ENCODE assay signal across 14 cellular contexts in genomic region chr3:45185052-45185451, GRCh38. TPM values are rescaled to one million over a fixed set of nuclear protein-coding genes. Genes with fewer than 3 reads are reported as not detected.
DNase-seq lines count a peak whose midpoint lies in the region; ATAC-seq and TF ChIP-seq lines count a peak whose summit lies in the region.
"Had no signal": no experiment of that assay in that cellular context is flagged by ENCODE, and none has a peak within 500 bp of the region (broad histone marks: within the 10 kb centered on the region; RNA-seq: fewer than 3 reads in every experiment).

No MANE protein-coding gene starts in this region.

- H3K36me3 ChIP-seq in IMR-90 (ENCODE audit: control insufficient read depth, insufficient read depth, low read length) = no peaks in the 10 kb centered on the region
- H3K36me3 ChIP-seq in mesenchymal stem cell (ENCODE audit: control insufficient read depth in 1 of 2, insufficient read depth in 2 of 2, low read depth in 1 of 2, low read length in 2 of 2) = no peaks in the 10 kb centered on the region
- no peaks in the 10 kb centered on the region for H3K36me3 ChIP-seq in testis (ENCODE audit: low read depth, missing control alignments)
- no peaks in the 10 kb centered on the region for H3K36me3 ChIP-seq in tibial artery
- H3K36me3 ChIP-seq: BE2C, HAP-1 had no signal

- no CpG with 5 or more reads among the region's 2 CpGs for WGBS in IMR-90 (ENCODE audit: extremely low coverage in 2 of 2, insufficient read length in 1 of 2), 2 experiments
- WGBS in mesenchymal stem cell = 100% methylated on average over 1 of the region's 2 CpGs
- 63 to 92% methylated on average over 2 of the region's 2 CpGs for WGBS in testis, 2 donors

- H4K8ac ChIP-seq in IMR-90 (ENCODE audit: low read depth in 2 of 2, low read length in 2 of 2) (peak overlapping the region in 1 of 2 experiments; percentile 39; a peak in 1 of 4 replicates), mesenchymal stem cell (ENCODE audit: low read length) (peak overlapping the region; percentile 19)

- dilution Hi-C loops in IMR-90 (cut with HindIII; ENCODE audit: low sequenced_read_pairs, unreplicated experiment) = no loop called here

- H3K9me1 ChIP-seq in IMR-90 (ENCODE audit: insufficient read depth, low read length) = peaks cover 13% of the 10 kb centered on the region

- ATAC-seq in IMR-90 (ENCODE audit: low read depth) = no peak

- 0 out of 2 replicates have a peak overlapping the region, but pooled peaks have one; percentile 19 for H4K5ac ChIP-seq in IMR-90 (ENCODE audit: low read depth, low read length)

- H2AK5ac ChIP-seq in IMR-90 (ENCODE audit: low read depth, low read length) (peak overlapping the region; percentile 75), mesenchymal stem cell (ENCODE audit: low read length, severe bottlenecking) (peak overlapping the region; percentile 10)

- H3K27me3 ChIP-seq in IMR-90 (ENCODE audit: control insufficient read depth, insufficient read depth, low read length) (no peaks in the 10 kb centered on the region), mesenchymal stem cell (ENCODE audit: control insufficient read depth in 1 of 2, insufficient read depth in 1 of 2, low read length in 2 of 2) (no peaks in the 10 kb centered on the region), testis (no peaks in the 10 kb centered on the region), tibial artery (no peaks in the 10 kb centered on the region)
- H3K27me3 ChIP-seq: BE2C had no signal

- H3K14ac ChIP-seq in IMR-90 (replicated peaks; ENCODE audit: low read depth, low read length) (peak overlapping the region; percentile 13; the same call in 1 of the 2 replicates), mesenchymal stem cell (ENCODE audit: low read length in 2 of 2) (no peak overlapping the region)

- H3K9me3 ChIP-seq in IMR-90 (ENCODE audit: control insufficient read depth, insufficient read depth, low read length) = no peaks in the 10 kb centered on the region
- no peaks in the 10 kb centered on the region for H3K9me3 ChIP-seq in mesenchymal stem cell (ENCODE audit: control insufficient read depth, low read length)
- H3K9me3 ChIP-seq in testis = no peaks in the 10 kb centered on the region
- H3K9me3 ChIP-seq in tibial artery = no peaks in the 10 kb centered on the region
- H3K9me3 ChIP-seq: BE2C, HAP-1 had no signal

- H2AFZ ChIP-seq in IMR-90 (replicated peaks; ENCODE audit: low read length, poor library complexity) (no peak overlapping the region), mesenchymal stem cell (ENCODE audit: low read depth, low read length) (no peak overlapping the region)

- peaks cover 12% of the 10 kb centered on the region for H3K4me1 ChIP-seq in IMR-90 (ENCODE audit: control insufficient read depth, insufficient read depth, low read length)
- peaks cover 20% of the 10 kb centered on the region for H3K4me1 ChIP-seq in mesenchymal stem cell (ENCODE audit: control insufficient read depth, insufficient read depth, low read depth, low read length)
- H3K4me1 ChIP-seq in testis = peaks cover 29% of the 10 kb centered on the region
- no peaks in the 10 kb centered on the region for H3K4me1 ChIP-seq in tibial artery
- H3K4me1 ChIP-seq: BE2C had no signal

- no peak for TF ChIP-seq POLR2A in IMR-90 (IDR thresholded peaks at IDR 0.05; ENCODE audit: low read depth, low read length)
- TF ChIP-seq POLR2A in testis (IDR thresholded peaks at IDR 0.05) = no peak

- no peak for DNase-seq in IMR-90
- peak; percentile 17 for DNase-seq in RPMI8226
- no peak for DNase-seq in mesenchymal stem cell
- DNase-seq in testis = no peak
- no peak for DNase-seq in nucleus accumbens (lab: John Stamatoyannopoulos, UW)
- DNase-seq in tibial artery = no peak
- no peak for DNase-seq in T-helper 2 cell
- DNase-seq: BE2C; CD4-positive, alpha-beta memory T cell; DMS153; DND-41; GDM1 had no signal

- in situ Hi-C loops in IMR-90 (cut with MboI; ENCODE audit: low sequenced_read_pairs) = no loop called here

- H3K4me3 ChIP-seq in IMR-90 (ENCODE audit: insufficient read depth, low read depth, low read length) = no peak overlapping the region
- no peak overlapping the region for H3K4me3 ChIP-seq in mesenchymal stem cell (ENCODE audit: insufficient read depth in 1 of 2, low read depth in 1 of 2, low read length in 2 of 2)
- no peak overlapping the region for H3K4me3 ChIP-seq in testis
- no peak overlapping the region for H3K4me3 ChIP-seq in tibial artery
- H3K4me3 ChIP-seq: HAP-1 had no signal

- no TSS peak for BruUV-seq in IMR-90 (replicated peaks; lab: Mats Ljungman, UMichigan)

- no peak overlapping the region for H3K56ac ChIP-seq in IMR-90 (ENCODE audit: extremely low read depth, insufficient read depth, low read length)

- no peak overlapping the region for H2BK5ac ChIP-seq in IMR-90 (ENCODE audit: low read depth, low read length, poor library complexity, severe bottlenecking)
- H2BK5ac ChIP-seq in mesenchymal stem cell (ENCODE audit: low read depth, low read length, poor library complexity, severe bottlenecking) = no peak overlapping the region

- TF ChIP-seq RAD21 in IMR-90 (IDR thresholded peaks at IDR 0.05; ENCODE audit: low read length) = no peak

- H3K27ac ChIP-seq in IMR-90 (ENCODE audit: insufficient read depth, low read length) (no peak overlapping the region), mesenchymal stem cell (ENCODE audit: low read length, poor library complexity, severe bottlenecking) (no peak overlapping the region), testis (peak overlapping the region; percentile 74 to 76), tibial artery (no peak overlapping the region)
- H3K27ac ChIP-seq: C4-2B had no signal

- H3K79me1 ChIP-seq in IMR-90 (ENCODE audit: low read depth in 1 of 2, low read length in 2 of 2) = no peaks in the 10 kb centered on the region
- H3K79me1 ChIP-seq in mesenchymal stem cell (replicated peaks; ENCODE audit: low read length, poor library complexity, severe bottlenecking) = no peaks in the 10 kb centered on the region

- no peak overlapping the region for H3K23ac ChIP-seq in IMR-90 (ENCODE audit: low read depth, low read length)
- H3K23ac ChIP-seq in mesenchymal stem cell (ENCODE audit: low read length in 2 of 2) = no peak overlapping the region

- peak overlapping the region; percentile 27 for H2BK20ac ChIP-seq in IMR-90 (ENCODE audit: low read depth, low read length)

- H3K18ac ChIP-seq in IMR-90 (ENCODE audit: low read depth, low read length) (peak overlapping the region; percentile 44; the same call in 1 of the 2 replicates), mesenchymal stem cell (ENCODE audit: low read depth in 1 of 2, low read length in 2 of 2) (peak overlapping the region; percentile 45 to 77)

- H2BK15ac ChIP-seq in IMR-90 (ENCODE audit: low read depth, low read length) (peak overlapping the region; percentile 49; the same call in 2 of the 3 replicates), mesenchymal stem cell (ENCODE audit: low read depth, poor library complexity, severe bottlenecking) (no peak overlapping the region)

- peak overlapping the region in 1 of 2 experiments; percentile 81 for H2BK12ac ChIP-seq in mesenchymal stem cell (ENCODE audit: low read length in 2 of 2)

- H2AK9ac ChIP-seq in IMR-90 (replicated peaks; ENCODE audit: low read depth, low read length, poor library complexity) = no peak overlapping the region

- CTCF ChIA-PET in IMR-90 (lab: Yijun Ruan, JAX) = no interaction called here

- H3K9ac ChIP-seq in IMR-90 (ENCODE audit: low read depth, low read length) (no peak overlapping the region), mesenchymal stem cell (ENCODE audit: low read length) (no peak overlapping the region)

- H4K91ac ChIP-seq in IMR-90 (ENCODE audit: insufficient read depth, low read depth, low read length) (0 out of 2 replicates have a peak overlapping the region, but pooled peaks have one; percentile 48), mesenchymal stem cell (ENCODE audit: low read length) (peak overlapping the region; percentile 85)

- intact Hi-C loops in IMR-90 (cut with micrococcal nuclease) = no loop called here
- intact Hi-C loops in testis (cut with DNase I; ENCODE audit: low total_unique reads) = no loop called here
- intact Hi-C loops in tibial artery (cut with DNase I; ENCODE audit: low total_unique reads) = no loop called here

- H4K20me1 ChIP-seq in IMR-90 (ENCODE audit: insufficient read depth, low read length) = no peaks in the 10 kb centered on the region

- POLR2A ChIA-PET in IMR-90 (lab: Charles Lee; ENCODE audit: unreplicated experiment) = no interaction called here

- H3K4ac ChIP-seq in IMR-90 (ENCODE audit: low read depth, low read length) = peak overlapping the region; percentile 12
- peak overlapping the region in 1 of 2 experiments; percentile 49 for H3K4ac ChIP-seq in mesenchymal stem cell (ENCODE audit: low read depth in 1 of 2, low read length in 2 of 2)

- peak overlapping the region; percentile 39 for H2BK120ac ChIP-seq in IMR-90 (ENCODE audit: low read depth, low read length)
- H2BK120ac ChIP-seq in mesenchymal stem cell (ENCODE audit: low read depth, low read length) = no peak overlapping the region

- TF ChIP-seq CTCF in IMR-90 (conservative IDR thresholded peaks at IDR 0.05; ENCODE audit: low read depth, low read length) (no peak), testis (IDR thresholded peaks at IDR 0.05) (no peak), tibial artery (IDR thresholded peaks at IDR 0.05) (no peak)

- no peak overlapping the region for H3K4me2 ChIP-seq in IMR-90 (ENCODE audit: low read depth, low read length)
- no peak overlapping the region for H3K4me2 ChIP-seq in mesenchymal stem cell (ENCODE audit: low read length, poor library complexity, severe bottlenecking)

RNA-seq across cellular contexts. Expression of gene CDCP1, which starts 38.9 kb away (rescaled TPM):
- total RNA-seq in IMR-90 (2012; rRNA removed) (2.5 TPM in 2 replicates), testis (1 to 10 TPM; 1.1 to 2.7 TPM)
- polyA plus RNA-seq in IMR-90 (2012; rRNA removed) (3.1 and 3.8 TPM in 2 replicates), testis (ENCODE audit: insufficient read depth, low read depth, low replicate concordance) (2.5 TPM)
- polyA plus RNA-seq in IMR-90 (2012; cell fraction: cytosol; rRNA removed) = 1.6 and 3.5 TPM in 2 replicates
- 1.5 and 3.9 TPM in 2 replicates for polyA plus RNA-seq in IMR-90 (2012; cell fraction: nucleus; rRNA removed; ENCODE audit: low replicate concordance)
- polyA plus RNA-seq in mesenchymal stem cell (2013, experiment 1 of 2) = 71.6 TPM
- polyA plus RNA-seq in mesenchymal stem cell (2013, experiment 2 of 2) = 71.5 TPM

RNA-seq across cellular contexts. Expression of gene TMEM158, which starts 41.0 kb away (rescaled TPM):
- total RNA-seq in IMR-90 (2012; rRNA removed) (1.6 and 3.3 TPM in 2 replicates), testis (10 to 100 TPM in 1 of 2 donors, 1 to 10 TPM in 1; 7.8 to 11.2 TPM)
- polyA plus RNA-seq in IMR-90 (2012; rRNA removed) (16.4 and 23.3 TPM in 2 replicates), testis (ENCODE audit: insufficient read depth, low read depth, low replicate concordance) (5.9 TPM)
- 45.4 and 87.2 TPM in 2 replicates for polyA plus RNA-seq in IMR-90 (2012; cell fraction: cytosol; rRNA removed)
- 28.4 and 28.8 TPM in 2 replicates for polyA plus RNA-seq in IMR-90 (2012; cell fraction: nucleus; rRNA removed; ENCODE audit: low replicate concordance)
- polyA plus RNA-seq in mesenchymal stem cell (2013, experiment 1 of 2) = 142 TPM
- 144 TPM for polyA plus RNA-seq in mesenchymal stem cell (2013, experiment 2 of 2)
- total RNA-seq: CD4-positive, alpha-beta memory T cell had no signal
- polyA plus RNA-seq: CD4-positive, alpha-beta memory T cell had no signal

Comparison
In these comparisons a context has a peak if more than half of its experiments do, and no peak if none do; other contexts are left out.
1. H3K27ac ChIP-seq: peak in testis (2 of 2); none in IMR-90 (single experiment), mesenchymal stem cell (single experiment) and tibial artery (0 of 2).